Comparison of ENCODE assay signal across 8 cellular contexts in genomic region chr11:62770778-62771143, GRCh38. TPM values are rescaled to one million over a fixed set of nuclear protein-coding genes. Genes with fewer than 3 reads are reported as not detected.
DNase-seq lines count a peak whose midpoint lies in the region; ATAC-seq and TF ChIP-seq lines count a peak whose summit lies in the region.

No MANE protein-coding gene starts in this region.

- H3K36me3 Mint-ChIP-seq in activated naive CD4-positive, alpha-beta T cell treated with anti-CD3 and anti-CD28 coated beads, Interleukin-2, amount 50 U/mL, for 72 hours: peaks cover 4 to 5% of the 10 kb centered on the region in 2 donors

- no peak for TF ChIP-seq CTCF in KMS-11 (conservative IDR thresholded peaks at IDR 0.05; ENCODE audit: low read depth, low read length)
- no peak for TF ChIP-seq CTCF in retinal pigment epithelial cell (conservative IDR thresholded peaks at IDR 0.05; ENCODE audit: low read depth, low read length)
- TF ChIP-seq CTCF in GM13977 (IDR thresholded peaks at IDR 0.05; ENCODE audit: extremely low read depth, insufficient read depth, missing control alignments): no peak

- peak overlapping the region; percentile 75 for H3K4me2 ChIP-seq in KMS-11

- peaks cover 23% of the 10 kb centered on the region for H3K4me1 ChIP-seq in KMS-11 (ENCODE audit: low read depth, poor library complexity, severe bottlenecking)

- in situ Hi-C loops in GM13977 (cut with MboI; ENCODE audit: low pct_unique_long_range_greater_than_20kb, low sequenced_read_pairs, unreplicated experiment): no loop called here

- peak overlapping the region; percentile 67 for H2AFZ ChIP-seq in KMS-11 (ENCODE audit: low read depth)

- DNase-seq in NCI-H345 (lab: John Stamatoyannopoulos, UW) (peak; percentile 50), NCI-H345 treated with DMSO at 0.1 percent for 48 hours (lab: John Stamatoyannopoulos, UW; ENCODE audit: unreplicated experiment) (no peak), left ventricle myocardium superior (no peak), retinal pigment epithelial cell (ENCODE audit: low read depth) (no peak), GM13977 (ENCODE audit: low spot score) (no peak), activated gamma-delta T cell (lab: John Stamatoyannopoulos, UW) (no peak)
- DNase-seq in activated naive CD4-positive, alpha-beta T cell treated with anti-CD3 and anti-CD28 coated beads, Interleukin-2, amount 50 U/mL, for 72 hours (ENCODE audit: low spot score in 2 of 2): peak in 1 of 2 donors; percentile 30

- H3K36me3 ChIP-seq in KMS-11 (ENCODE audit: insufficient read depth): no peaks in the 10 kb centered on the region

- peak overlapping the region; percentile 58 for H3K27ac ChIP-seq in KMS-11

- peak overlapping the region; percentile 87 to 92 for H3K27ac Mint-ChIP-seq in activated naive CD4-positive, alpha-beta T cell treated with anti-CD3 and anti-CD28 coated beads, Interleukin-2, amount 50 U/mL, for 72 hours

- peak overlapping the region; percentile 56; the same call in 1 of the 2 replicates for H3K9ac ChIP-seq in KMS-11

- H3K4me3 ChIP-seq in KMS-11 (IDR thresholded peaks at IDR 0.05; ENCODE audit: insufficient read depth, low read depth, low read length) (no peak overlapping the region), retinal pigment epithelial cell (ENCODE audit: low read length) (peak overlapping the region; percentile 76)

- no peaks in the 10 kb centered on the region for H3K27me3 ChIP-seq in KMS-11 (ENCODE audit: insufficient read depth, low read depth)

- no peak for ATAC-seq in activated naive CD4-positive, alpha-beta T cell treated with anti-CD3 and anti-CD28 coated beads, Interleukin-2, amount 50 U/mL, for 72 hours
- peak; percentile 21 for ATAC-seq in left ventricle myocardium superior

- intact Hi-C loops in left ventricle myocardium superior (cut with micrococcal nuclease): no loop called here

- no peaks in the 10 kb centered on the region for H3K9me3 Mint-ChIP-seq in activated naive CD4-positive, alpha-beta T cell treated with anti-CD3 and anti-CD28 coated beads, Interleukin-2, amount 50 U/mL, for 72 hours

- H4K20me1 ChIP-seq in KMS-11 (ENCODE audit: insufficient read depth): no peaks in the 10 kb centered on the region

- peaks cover 21% of the 10 kb centered on the region for H3K79me2 ChIP-seq in KMS-11 (ENCODE audit: insufficient read depth, low read depth)

RNA-seq across cellular contexts. Expression of gene TAF6L, which starts 0.4 kb away (rescaled TPM):
- 10 to 100 TPM; 16.7 to 32.2 TPM for total RNA-seq in activated naive CD4-positive, alpha-beta T cell treated with anti-CD3 and anti-CD28 coated beads, Interleukin-2, amount 50 U/mL, for 72 hours
- 8.8 TPM for total RNA-seq in left ventricle myocardium superior

RNA-seq across cellular contexts. Expression of gene POLR2G, which starts 9.4 kb away (rescaled TPM):
- 100 to 1,000 TPM; 116 to 172 TPM for total RNA-seq in activated naive CD4-positive, alpha-beta T cell treated with anti-CD3 and anti-CD28 coated beads, Interleukin-2, amount 50 U/mL, for 72 hours
- 43.5 TPM for total RNA-seq in left ventricle myocardium superior

RNA-seq across cellular contexts. Expression of gene TMEM179B, which starts 16.4 kb away (rescaled TPM):
- total RNA-seq in activated naive CD4-positive, alpha-beta T cell treated with anti-CD3 and anti-CD28 coated beads, Interleukin-2, amount 50 U/mL, for 72 hours: 10 to 100 TPM; 19.5 to 20.9 TPM
- total RNA-seq in left ventricle myocardium superior: 16.9 TPM

RNA-seq across cellular contexts. Expression of gene ZBTB3, which starts 16.8 kb away (rescaled TPM):
- total RNA-seq in activated naive CD4-positive, alpha-beta T cell treated with anti-CD3 and anti-CD28 coated beads, Interleukin-2, amount 50 U/mL, for 72 hours: 10 to 100 TPM in 1 of 2 donors, 1 to 10 TPM in 1; 7.8 to 23.9 TPM
- total RNA-seq in left ventricle myocardium superior: 10.1 TPM

RNA-seq across cellular contexts. Expression of gene TMEM223, which starts 21.0 kb away (rescaled TPM):
- total RNA-seq in activated naive CD4-positive, alpha-beta T cell treated with anti-CD3 and anti-CD28 coated beads, Interleukin-2, amount 50 U/mL, for 72 hours: 10 to 100 TPM in 1 of 2 donors, 1 to 10 TPM in 1; 8.9 to 11.3 TPM
- total RNA-seq in left ventricle myocardium superior: 21.7 TPM
